ENCODE assay signal across 7 cellular contexts in genomic region chr2:1223791-1224190, GRCh38.
"Had no signal": no experiment of that assay in that cellular context is flagged by ENCODE, and none has a peak within 500 bp of the region (broad histone marks: within the 10 kb centered on the region; RNA-seq: fewer than 3 reads in every experiment).

No MANE protein-coding gene starts in this region.

- H3K27ac ChIP-seq: GM23248 had no signal

- H3K4me3 ChIP-seq: GM23248, HAP-1, K562 had no signal

- H3K9ac ChIP-seq: GM23248 had no signal

- H3K4me1 ChIP-seq: HAP-1 had no signal

- H3K9me3 ChIP-seq: HAP-1 had no signal

- H2AFZ ChIP-seq: GM23248 had no signal

- H3K36me3 ChIP-seq: HAP-1 had no signal

- ATAC-seq: HCT116, K562 had no signal

- DNase-seq: GM23248, GOT3, HFFc6, IMR-90 had no signal

- H3K27ac Mint-ChIP-seq: HFFc6 had no signal

- H3K4me3 Mint-ChIP-seq: HFFc6 had no signal
